ENCODE assay signal across 3 cellular contexts in the genomic region with DNA sequence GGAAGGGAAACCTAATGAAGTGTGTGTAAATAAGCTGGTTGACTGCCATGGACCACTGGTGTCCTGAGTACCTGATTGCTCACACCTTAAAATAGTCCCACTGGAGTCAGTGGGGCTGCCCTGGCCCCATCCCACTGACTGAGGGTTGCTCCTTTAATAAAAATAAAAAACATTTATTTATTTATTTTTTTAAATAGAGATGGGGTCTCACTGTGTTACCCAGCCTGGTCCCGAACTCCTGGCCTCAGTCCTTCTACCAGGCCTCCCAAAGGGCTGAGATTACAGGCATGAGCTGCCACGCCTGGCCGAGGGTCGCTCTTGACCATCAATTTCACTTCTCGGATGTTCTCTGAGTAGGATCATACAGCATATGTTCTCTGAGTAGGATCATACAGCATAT.
"Had no signal": no experiment of that assay in that cellular context is flagged by ENCODE, and none has a peak within 500 bp of the region (broad histone marks: within the 10 kb centered on the region; RNA-seq: fewer than 3 reads in every experiment).

No MANE protein-coding gene starts in this region.

- DNase-seq: GDM1, GF-D8 had no signal

- H3K4me3 ChIP-seq: GM12878 had no signal
